In genomic region chr12:90909069-90909676, GRCh38 we compare ENCODE assay signal across 1 cellular context.
TF ChIP-seq lines count a peak whose summit lies in the region.

No MANE protein-coding gene starts in this region.

TF ChIP-seq in Ishikawa, 13 proteins besides CTCF, POLR2A, EP300 and RAD21:
- TF ChIP-seq, protein P1, sequence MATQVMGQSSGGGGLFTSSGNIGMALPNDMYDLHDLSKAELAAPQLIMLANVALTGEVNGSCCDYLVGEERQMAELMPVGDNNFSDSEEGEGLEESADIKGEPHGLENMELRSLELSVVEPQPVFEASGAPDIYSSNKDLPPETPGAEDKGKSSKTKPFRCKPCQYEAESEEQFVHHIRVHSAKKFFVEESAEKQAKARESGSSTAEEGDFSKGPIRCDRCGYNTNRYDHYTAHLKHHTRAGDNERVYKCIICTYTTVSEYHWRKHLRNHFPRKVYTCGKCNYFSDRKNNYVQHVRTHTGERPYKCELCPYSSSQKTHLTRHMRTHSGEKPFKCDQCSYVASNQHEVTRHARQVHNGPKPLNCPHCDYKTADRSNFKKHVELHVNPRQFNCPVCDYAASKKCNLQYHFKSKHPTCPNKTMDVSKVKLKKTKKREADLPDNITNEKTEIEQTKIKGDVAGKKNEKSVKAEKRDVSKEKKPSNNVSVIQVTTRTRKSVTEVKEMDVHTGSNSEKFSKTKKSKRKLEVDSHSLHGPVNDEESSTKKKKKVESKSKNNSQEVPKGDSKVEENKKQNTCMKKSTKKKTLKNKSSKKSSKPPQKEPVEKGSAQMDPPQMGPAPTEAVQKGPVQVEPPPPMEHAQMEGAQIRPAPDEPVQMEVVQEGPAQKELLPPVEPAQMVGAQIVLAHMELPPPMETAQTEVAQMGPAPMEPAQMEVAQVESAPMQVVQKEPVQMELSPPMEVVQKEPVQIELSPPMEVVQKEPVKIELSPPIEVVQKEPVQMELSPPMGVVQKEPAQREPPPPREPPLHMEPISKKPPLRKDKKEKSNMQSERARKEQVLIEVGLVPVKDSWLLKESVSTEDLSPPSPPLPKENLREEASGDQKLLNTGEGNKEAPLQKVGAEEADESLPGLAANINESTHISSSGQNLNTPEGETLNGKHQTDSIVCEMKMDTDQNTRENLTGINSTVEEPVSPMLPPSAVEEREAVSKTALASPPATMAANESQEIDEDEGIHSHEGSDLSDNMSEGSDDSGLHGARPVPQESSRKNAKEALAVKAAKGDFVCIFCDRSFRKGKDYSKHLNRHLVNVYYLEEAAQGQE (IDR thresholded peaks at IDR 0.05; ENCODE audit: low read depth), result no peak
- TF ChIP-seq ZBTB7A (IDR thresholded peaks at IDR 0.05; ENCODE audit: low read depth) (no peak), FOXM1 (IDR thresholded peaks at IDR 0.05; ENCODE audit: borderline replicate concordance, low read depth) (no peak), NFIC (IDR thresholded peaks at IDR 0.05) (no peak), YY1 (IDR thresholded peaks at IDR 0.05; ENCODE audit: low read depth) (no peak), CREB1 (IDR thresholded peaks at IDR 0.05; ENCODE audit: low read depth) (no peak), CEBPB (IDR thresholded peaks at IDR 0.05) (no peak), TEAD4 (IDR thresholded peaks at IDR 0.05) (no peak), EGR1 (IDR thresholded peaks at IDR 0.05) (no peak), MAX (IDR thresholded peaks at IDR 0.05) (no peak), TCF12 (IDR thresholded peaks at IDR 0.05; ENCODE audit: low read depth) (no peak)
- TF ChIP-seq, protein P2, sequence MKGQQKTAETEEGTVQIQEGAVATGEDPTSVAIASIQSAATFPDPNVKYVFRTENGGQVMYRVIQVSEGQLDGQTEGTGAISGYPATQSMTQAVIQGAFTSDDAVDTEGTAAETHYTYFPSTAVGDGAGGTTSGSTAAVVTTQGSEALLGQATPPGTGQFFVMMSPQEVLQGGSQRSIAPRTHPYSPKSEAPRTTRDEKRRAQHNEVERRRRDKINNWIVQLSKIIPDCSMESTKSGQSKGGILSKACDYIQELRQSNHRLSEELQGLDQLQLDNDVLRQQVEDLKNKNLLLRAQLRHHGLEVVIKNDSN (IDR thresholded peaks at IDR 0.05), result no peak
